Comparison of ENCODE assay signal across 13 cellular contexts in the genomic region with DNA sequence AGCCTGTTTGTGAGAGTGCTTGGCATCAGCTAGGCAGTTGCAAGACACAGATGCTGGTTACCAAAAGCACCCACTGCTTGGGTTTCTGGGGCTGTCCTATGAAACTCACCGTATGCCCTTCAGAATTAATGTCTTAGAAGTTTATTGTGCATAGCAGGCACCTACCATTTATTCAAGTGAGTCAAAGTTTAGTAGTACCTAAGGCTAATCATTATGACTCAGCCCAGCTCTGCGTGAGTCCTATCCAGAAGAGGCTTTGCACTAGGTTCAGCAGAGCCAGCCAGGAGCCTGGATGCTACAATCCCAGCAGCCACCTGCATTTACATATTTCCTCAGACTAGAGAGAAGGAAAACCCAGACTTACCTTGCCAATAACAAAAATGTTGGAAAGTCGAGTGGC. TPM values are rescaled to one million over a fixed set of nuclear protein-coding genes. Genes with fewer than 3 reads are reported as not detected.
DNase-seq lines count a peak whose midpoint lies in the region; ATAC-seq, FAIRE-seq and TF ChIP-seq lines count a peak whose summit lies in the region.
"Had no signal": no experiment of that assay in that cellular context is flagged by ENCODE, and none has a peak within 500 bp of the region (broad histone marks: within the 10 kb centered on the region; RNA-seq: fewer than 3 reads in every experiment).

No MANE protein-coding gene starts in this region.

- intact Hi-C loops in activated CD8-positive, alpha-beta T cell treated with anti-CD3 and anti-CD28 coated beads for 36 hours (cut with micrococcal nuclease), result no loop called here

- H3K27me3 ChIP-seq in ACC112 (ENCODE audit: insufficient read depth, low read length) (no peaks in the 10 kb centered on the region), mesendoderm (ENCODE audit: insufficient read depth, low read length, poor library complexity) (no peaks in the 10 kb centered on the region)

- CTCF ChIA-PET in activated CD8-positive, alpha-beta T cell treated with anti-CD3 and anti-CD28 coated beads for 36 hours (lab: Charles Lee), result no interaction called here

- no peak overlapping the region for H3K18ac ChIP-seq in mesendoderm (ENCODE audit: low read length)

- H3K4me1 Mint-ChIP-seq in activated CD8-positive, alpha-beta T cell treated with anti-CD3 and anti-CD28 coated beads for 36 hours (ENCODE audit: low read depth), result peaks cover 44% of the 10 kb centered on the region

- POLR2A ChIA-PET in activated CD8-positive, alpha-beta T cell treated with anti-CD3 and anti-CD28 coated beads for 36 hours (lab: Charles Lee), result no interaction called here

- peak overlapping the region; percentile 84 for H3K27ac Mint-ChIP-seq in activated CD8-positive, alpha-beta T cell treated with anti-CD3 and anti-CD28 coated beads for 36 hours

- H3K27ac ChIP-seq in ACC112 (ENCODE audit: low read depth, low read length), result peak overlapping the region; percentile 71; the same call in 1 of the 2 replicates
- H3K27ac ChIP-seq in mesendoderm (ENCODE audit: low read depth, low read length), result no peak overlapping the region
- H3K27ac ChIP-seq: VCaP had no signal

- H2AK5ac ChIP-seq in mesendoderm (ENCODE audit: low read length), result no peak overlapping the region

- H3K9me3 Mint-ChIP-seq in activated CD8-positive, alpha-beta T cell treated with anti-CD3 and anti-CD28 coated beads for 36 hours, result no peaks in the 10 kb centered on the region
- H3K9me3 Mint-ChIP-seq: naive thymus-derived CD4-positive, alpha-beta T cell had no signal

- H3K4ac ChIP-seq in mesendoderm (ENCODE audit: low read depth, low read length), result no peak overlapping the region

- no CpG with 5 or more reads among the region's 3 CpGs for WGBS in mesendoderm (ENCODE audit: extremely low coverage, insufficient coverage, low lambda C conversion rate)

- H2BK120ac ChIP-seq in mesendoderm (ENCODE audit: low read depth, low read length), result no peak overlapping the region

- H2BK15ac ChIP-seq in mesendoderm (replicated peaks; ENCODE audit: low read depth), result no peak overlapping the region

- no peak overlapping the region for H3K4me2 ChIP-seq in mesendoderm (ENCODE audit: low read length)

- H3K4me1 ChIP-seq in ACC112 (ENCODE audit: control insufficient read depth, insufficient read depth, low read length, unreplicated experiment) (peaks cover 61% of the 10 kb centered on the region), mesendoderm (ENCODE audit: control insufficient read depth, low read depth, low read length) (no peaks in the 10 kb centered on the region)

- no peak overlapping the region for H4K8ac ChIP-seq in mesendoderm (ENCODE audit: low read depth, low read length)

- TF ChIP-seq POLR2A in H54 (IDR thresholded peaks at IDR 0.05; ENCODE audit: low read depth, low read length), result no peak

- DNase-seq in H54 (ENCODE audit: insufficient read length, low spot score) (peak; percentile 33), fibroblast of villous mesenchyme (ENCODE audit: low read depth) (peak; percentile 21), HUDEP-2 (lab: John Stamatoyannopoulos, UW; ENCODE audit: unreplicated experiment in 76 of 76) (no peak), mucosa of gallbladder (ENCODE audit: low spot score) (no peak), mesendoderm (no peak)
- peak; percentile 17 for DNase-seq in activated CD8-positive, alpha-beta T cell treated with anti-CD3 and anti-CD28 coated beads for 36 hours
- no peak for DNase-seq in stimulated activated naive CD4-positive, alpha-beta T cell treated with Interleukin-2 at 50 U/mL for 16 hours (lab: John Stamatoyannopoulos, UW)
- DNase-seq: naive thymus-derived CD4-positive, alpha-beta T cell; NCI-H2081; RPMI8226 had no signal

- H3K36me3 ChIP-seq in ACC112 (ENCODE audit: insufficient read depth, low read length) (peaks cover 49% of the 10 kb centered on the region), mesendoderm (ENCODE audit: control insufficient read depth, insufficient read depth, low read length) (peaks cover 12% of the 10 kb centered on the region)

- no peak overlapping the region for H2AFZ ChIP-seq in ACC112 (ENCODE audit: low read length, unreplicated experiment)

- H3K4me3 ChIP-seq in ACC112 (ENCODE audit: low read depth, low read length) (peak overlapping the region; percentile 91), fibroblast of villous mesenchyme (ENCODE audit: low read depth, low read length) (no peak overlapping the region), mesendoderm (ENCODE audit: low read length) (no peak overlapping the region)

- ATAC-seq in activated CD8-positive, alpha-beta T cell treated with anti-CD3 and anti-CD28 coated beads for 36 hours, result peak; percentile 22
- ATAC-seq: naive thymus-derived CD4-positive, alpha-beta T cell had no signal

- H3K23ac ChIP-seq in mesendoderm (ENCODE audit: low read length), result no peak overlapping the region

- H3K79me2 ChIP-seq in ACC112 (ENCODE audit: control insufficient read depth, insufficient read depth, low read length, unreplicated experiment) (peaks cover 44% of the 10 kb centered on the region), mesendoderm (ENCODE audit: control insufficient read depth, insufficient read depth, low read length) (peaks cover 25% of the 10 kb centered on the region)

- peak; percentile 92 for FAIRE-seq in H54 (lab: Jason Lieb, UNC)
- FAIRE-seq: GM12891 had no signal

- H3K56ac ChIP-seq in mesendoderm (ENCODE audit: low read length), result no peak overlapping the region

- peaks cover 72% of the 10 kb centered on the region for H3K36me3 Mint-ChIP-seq in activated CD8-positive, alpha-beta T cell treated with anti-CD3 and anti-CD28 coated beads for 36 hours (ENCODE audit: low read depth)

- H2BK5ac ChIP-seq in mesendoderm (ENCODE audit: low read length), result no peak overlapping the region

- peak overlapping the region; percentile 44 for H3K4me3 Mint-ChIP-seq in activated CD8-positive, alpha-beta T cell treated with anti-CD3 and anti-CD28 coated beads for 36 hours

- H3K79me1 ChIP-seq in mesendoderm (ENCODE audit: low read length), result no peaks in the 10 kb centered on the region

- H4K5ac ChIP-seq in mesendoderm (ENCODE audit: low read length), result no peak overlapping the region

- no peaks in the 10 kb centered on the region for H3K27me3 Mint-ChIP-seq in activated CD8-positive, alpha-beta T cell treated with anti-CD3 and anti-CD28 coated beads for 36 hours
- H3K27me3 Mint-ChIP-seq: naive thymus-derived CD4-positive, alpha-beta T cell had no signal

- no peak for TF ChIP-seq CTCF in activated CD8-positive, alpha-beta T cell treated with anti-CD3 and anti-CD28 coated beads for 36 hours (IDR thresholded peaks at IDR 0.05)
- TF ChIP-seq CTCF in fibroblast of villous mesenchyme (IDR thresholded peaks at IDR 0.05; ENCODE audit: insufficient read depth, low read depth, low read length), result no peak

- no peak overlapping the region for H3K9ac ChIP-seq in mesendoderm (ENCODE audit: low read length)

RNA-seq across cellular contexts. Expression of gene RPS4X, which starts 4.2 kb away (rescaled TPM):
- 1,000 to 10,000 TPM; 1,299 to 1,356 TPM for total RNA-seq in activated CD8-positive, alpha-beta T cell treated with anti-CD3 and anti-CD28 coated beads for 36 hours
- total RNA-seq in fibroblast of villous mesenchyme (744 and 806 TPM in 2 replicates), mucosa of gallbladder (860 TPM)
- polyA plus RNA-seq in mesendoderm (2013, experiment 1 of 2), result 1,170 TPM
- 1,172 TPM for polyA plus RNA-seq in mesendoderm (2013, experiment 2 of 2)

RNA-seq across cellular contexts. Expression of gene CITED1, which starts 32.8 kb away (rescaled TPM):
- not detected for total RNA-seq in activated CD8-positive, alpha-beta T cell treated with anti-CD3 and anti-CD28 coated beads for 36 hours
- total RNA-seq in fibroblast of villous mesenchyme (not detected in 2 replicates), mucosa of gallbladder (not detected)
- polyA plus RNA-seq in mesendoderm (2013, experiment 1 of 2), result 0.81 TPM
- polyA plus RNA-seq in mesendoderm (2013, experiment 2 of 2), result 0.85 TPM
- polyA plus RNA-seq: naive thymus-derived CD4-positive, alpha-beta T cell had no signal

RNA-seq across cellular contexts. Expression of gene ERCC6L, which starts 34.0 kb away (rescaled TPM):
- 10 to 100 TPM; 10.3 to 11.3 TPM for total RNA-seq in activated CD8-positive, alpha-beta T cell treated with anti-CD3 and anti-CD28 coated beads for 36 hours
- 2.3 and 5.6 TPM in 2 replicates for total RNA-seq in fibroblast of villous mesenchyme
- 0.23 TPM for total RNA-seq in mucosa of gallbladder
- 12.4 TPM for polyA plus RNA-seq in mesendoderm (2013, experiment 1 of 2)
- polyA plus RNA-seq in mesendoderm (2013, experiment 2 of 2), result 12.4 TPM

Comparison
In these comparisons a context has a peak if more than half of its experiments do, and no peak if none do; other contexts are left out.
1. DNase-seq: peak in H54 (single experiment), activated CD8-positive, alpha-beta T cell treated with anti-CD3 and anti-CD28 coated beads for 36 hours (single experiment) and fibroblast of villous mesenchyme (single experiment); none in HUDEP-2 (0 of 76), mucosa of gallbladder (single experiment), mesendoderm (single experiment) and stimulated activated naive CD4-positive, alpha-beta T cell treated with Interleukin-2 at 50 U/mL for 16 hours (single experiment).